Comparison of ENCODE assay signal across 25 cellular contexts in the genomic region with DNA sequence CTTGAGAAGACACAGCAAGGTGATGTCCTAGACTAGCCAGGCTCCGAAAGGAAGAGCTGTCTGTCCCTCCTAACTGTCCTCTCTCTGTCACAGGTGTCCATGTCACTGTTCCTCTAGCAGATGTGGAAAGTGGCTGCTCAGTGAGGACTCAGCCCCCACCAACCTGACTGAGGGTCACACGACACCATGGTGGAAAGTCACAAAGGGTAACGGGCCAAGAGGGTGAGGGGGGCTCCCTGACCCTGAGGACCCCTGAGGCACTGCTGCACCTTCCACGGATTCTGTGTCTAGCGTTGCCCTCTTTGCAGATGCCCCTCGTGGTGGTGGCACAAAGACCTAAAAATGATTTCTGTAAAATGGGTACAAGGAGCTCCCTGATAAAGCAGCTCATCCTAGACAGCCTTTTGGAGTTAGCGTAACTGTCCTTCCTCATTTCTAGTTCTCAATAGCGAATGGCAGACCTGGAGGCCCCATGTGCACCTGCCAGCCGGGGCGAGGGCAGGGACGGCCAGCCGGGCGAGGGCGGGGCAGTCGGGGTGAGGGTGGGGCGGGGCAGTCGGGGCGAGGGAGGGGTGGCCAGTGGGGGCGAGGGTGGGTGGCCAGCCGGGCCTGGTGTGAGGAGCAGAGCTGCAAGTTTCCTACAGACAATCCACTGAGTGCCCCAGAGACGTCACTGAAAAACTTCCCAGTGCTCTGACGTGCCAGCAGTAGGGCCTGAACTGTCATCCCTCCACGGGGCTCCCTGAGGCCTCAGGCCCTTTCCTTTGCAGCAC. TPM values are rescaled to one million over a fixed set of nuclear protein-coding genes. Genes with fewer than 3 reads are reported as not detected.
DNase-seq lines count a peak whose midpoint lies in the region; ATAC-seq and TF ChIP-seq lines count a peak whose summit lies in the region.
"Had no signal": no experiment of that assay in that cellular context is flagged by ENCODE, and none has a peak within 500 bp of the region (broad histone marks: within the 10 kb centered on the region; RNA-seq: fewer than 3 reads in every experiment).

No MANE protein-coding gene starts in this region.

- TF ChIP-seq POLR2A in ovary (IDR thresholded peaks at IDR 0.05): no peak

- intact Hi-C loops in ovary (cut with DNase I): loop anchor here in 1 of 4 donors (10.0 kb wide), 1 partner anchor 930 kb away; the partner anchor contains the start of gene CFAP410
- intact Hi-C loops in left colon (cut with DNase I, micrococcal nuclease): no loop called here

- H3K27ac Mint-ChIP-seq in activated CD8-positive, alpha-beta memory T cell treated with anti-CD3 and anti-CD28 coated beads, Interleukin-2, amount 10 ng/mL, durations not matched to agents 7 days and 5 days: no peak overlapping the region
- no peak overlapping the region for H3K27ac Mint-ChIP-seq in endodermal cell
- H3K27ac Mint-ChIP-seq: activated naive CD8-positive, alpha-beta T cell treated with anti-CD3 and anti-CD28 coated beads, Interleukin-2, amount 50 U/mL, for 24 hours had no signal

- H3K9me3 Mint-ChIP-seq in activated CD8-positive, alpha-beta memory T cell treated with anti-CD3 and anti-CD28 coated beads, Interleukin-2, amount 10 ng/mL, durations not matched to agents 7 days and 5 days (ENCODE audit: low read depth): peaks cover 3% of the 10 kb centered on the region
- H3K9me3 Mint-ChIP-seq in endodermal cell: peaks cover 14% of the 10 kb centered on the region
- H3K9me3 Mint-ChIP-seq: activated naive CD8-positive, alpha-beta T cell treated with anti-CD3 and anti-CD28 coated beads, Interleukin-2, amount 50 U/mL, for 24 hours; stimulated activated effector memory CD8-positive, alpha-beta T cell treated with anti-CD3 and anti-CD28 coated beads, Interleukin-12 subunit alpha, Interleukin-12 subunit beta, amount 100 ng/mL, for 72 hours had no signal

- CTCF ChIA-PET in activated CD8-positive, alpha-beta memory T cell treated with anti-CD3 and anti-CD28 coated beads, Interleukin-2, amount 10 ng/mL, durations not matched to agents 7 days and 5 days (lab: Charles Lee): no interaction called here

- peaks cover 29% of the 10 kb centered on the region for H3K36me3 ChIP-seq in H7 (replicated peaks; ENCODE audit: control insufficient read depth, insufficient read depth, low read length)
- H3K36me3 ChIP-seq in endodermal cell (ENCODE audit: control insufficient read depth, insufficient read depth, low read length): peaks cover 46% of the 10 kb centered on the region
- no peaks in the 10 kb centered on the region for H3K36me3 ChIP-seq in ovary

- H3K27ac ChIP-seq in endodermal cell (ENCODE audit: low read depth, low read length): no peak overlapping the region
- H3K27ac ChIP-seq in ovary: no peak overlapping the region
- H3K27ac ChIP-seq: A549; BLaER1 treated with 17β-estradiol and CSF1 and Interleukin-3, amounts not matched to agents 10 nM and 100 nM; coronary artery; GM23248; heart right ventricle; pancreas; thoracic aorta; VCaP had no signal

- no peak overlapping the region for H3K4me3 Mint-ChIP-seq in activated CD8-positive, alpha-beta memory T cell treated with anti-CD3 and anti-CD28 coated beads, Interleukin-2, amount 10 ng/mL, durations not matched to agents 7 days and 5 days
- H3K4me3 Mint-ChIP-seq in endodermal cell: no peak overlapping the region
- H3K4me3 Mint-ChIP-seq: activated CD8-positive, alpha-beta T cell treated with anti-CD3 and anti-CD28 coated beads, Interleukin-2, amount 10 ng/mL, durations not matched to agents 7 days and 5 days; activated naive CD8-positive, alpha-beta T cell treated with anti-CD3 and anti-CD28 coated beads, Interleukin-2, amount 50 U/mL, for 24 hours; brain; stimulated activated effector memory CD8-positive, alpha-beta T cell treated with anti-CD3 and anti-CD28 coated beads, Interleukin-12 subunit alpha, Interleukin-12 subunit beta, amount 100 ng/mL, for 72 hours; T-helper 17 cell had no signal

- no peak for TF ChIP-seq EP300 in ovary (IDR thresholded peaks at IDR 0.05)

- ATAC-seq in activated CD8-positive, alpha-beta memory T cell treated with anti-CD3 and anti-CD28 coated beads, Interleukin-2, amount 10 ng/mL, durations not matched to agents 7 days and 5 days: no peak
- no peak for ATAC-seq in GM19351 (IDR thresholded peaks at IDR 0.05; ENCODE audit: unreplicated experiment)
- ATAC-seq in left colon: no peak
- ATAC-seq: A549; activated CD8-positive, alpha-beta T cell treated with anti-CD3 and anti-CD28 coated beads, Interleukin-2, amount 10 ng/mL, durations not matched to agents 7 days and 5 days; activated naive CD8-positive, alpha-beta T cell treated with anti-CD3 and anti-CD28 coated beads, Interleukin-2, amount 50 U/mL, for 24 hours; pancreas; stimulated activated effector memory CD8-positive, alpha-beta T cell treated with anti-CD3 and anti-CD28 coated beads, Interleukin-12 subunit alpha, Interleukin-12 subunit beta, amount 100 ng/mL, for 72 hours; T-helper 17 cell had no signal

- H3K27me3 ChIP-seq in H7 (ENCODE audit: control insufficient read depth, insufficient read depth, low read length): no peaks in the 10 kb centered on the region
- H3K27me3 ChIP-seq in endodermal cell (ENCODE audit: control insufficient read depth, insufficient read depth, low read length, poor library complexity, severe bottlenecking): no peaks in the 10 kb centered on the region
- no peaks in the 10 kb centered on the region for H3K27me3 ChIP-seq in ovary
- H3K27me3 ChIP-seq: BLaER1 treated with 17β-estradiol and CSF1 and Interleukin-3, amounts not matched to agents 10 nM and 100 nM; heart right ventricle; pancreas had no signal

- 96 to 98% methylated on average over 11 to 20 of the region's 23 CpGs for WGBS in endodermal cell (ENCODE audit: insufficient coverage in 1 of 2, insufficient read length in 1 of 2), 2 experiments
- WGBS in ovary, 3 donors: 84 to 88% (median 85%) methylated on average over 23 of the region's 23 CpGs

- no peaks in the 10 kb centered on the region for H3K9me3 ChIP-seq in endodermal cell (ENCODE audit: control insufficient read depth, low read length)
- no peaks in the 10 kb centered on the region for H3K9me3 ChIP-seq in ovary
- H3K9me3 ChIP-seq: A549, heart right ventricle, pancreas, thoracic aorta had no signal

- H3K4me1 ChIP-seq in endodermal cell (ENCODE audit: control insufficient read depth, insufficient read depth, low read length): no peaks in the 10 kb centered on the region
- peaks cover 4% of the 10 kb centered on the region for H3K4me1 ChIP-seq in ovary (ENCODE audit: insufficient read depth)
- H3K4me1 ChIP-seq: A549, pancreas had no signal

- H3K9ac ChIP-seq in endodermal cell (ENCODE audit: extremely low read depth, low read length, poor library complexity, severe bottlenecking): no peak overlapping the region
- H3K9ac ChIP-seq: BLaER1 treated with 17β-estradiol and CSF1 and Interleukin-3, amounts not matched to agents 10 nM and 100 nM; GM23248 had no signal

- peaks cover 26% of the 10 kb centered on the region for H3K4me1 Mint-ChIP-seq in activated CD8-positive, alpha-beta memory T cell treated with anti-CD3 and anti-CD28 coated beads, Interleukin-2, amount 10 ng/mL, durations not matched to agents 7 days and 5 days
- no peaks in the 10 kb centered on the region for H3K4me1 Mint-ChIP-seq in endodermal cell

- peak; percentile 29 for DNase-seq in activated CD8-positive, alpha-beta memory T cell treated with anti-CD3 and anti-CD28 coated beads, Interleukin-2, amount 10 ng/mL, durations not matched to agents 7 days and 5 days
- DNase-seq in activated CD8-positive, alpha-beta memory T cell treated with anti-CD3 and anti-CD28 coated beads for 24 hours: no peak
- DNase-seq in H7 (peak; percentile 60), endodermal cell (peak; percentile 22), ovary (peak in 3 of 5 donors; percentile 10 to 23 (median 16)), left colon (no peak)
- no peak for DNase-seq in NK-92 treated with Interleukin-12 subunit alpha and Interleukin-12 subunit beta, amount 100 ng/mL, for 24 hours (lab: John Stamatoyannopoulos, UW)
- DNase-seq: activated CD8-positive, alpha-beta T cell treated with anti-CD3 and anti-CD28 coated beads, Interleukin-2, amount 10 ng/mL, durations not matched to agents 7 days and 5 days; activated naive CD8-positive, alpha-beta T cell treated with anti-CD3 and anti-CD28 coated beads, Interleukin-2, amount 50 U/mL, for 24 hours; GM23248; heart right ventricle; mammary epithelial cell; NCI-H187; NCI-H774; OCI-M1; T-helper 17 cell had no signal

- peaks cover 38% of the 10 kb centered on the region for H3K36me3 Mint-ChIP-seq in activated CD8-positive, alpha-beta memory T cell treated with anti-CD3 and anti-CD28 coated beads, Interleukin-2, amount 10 ng/mL, durations not matched to agents 7 days and 5 days
- peaks cover 64% of the 10 kb centered on the region for H3K36me3 Mint-ChIP-seq in endodermal cell (ENCODE audit: low read depth)

- H3K4me3 ChIP-seq in H7 (ENCODE audit: insufficient read depth, low read depth, low read length): no peak overlapping the region
- no peak overlapping the region for H3K4me3 ChIP-seq in endodermal cell (ENCODE audit: low read length)
- H3K4me3 ChIP-seq in ovary: no peak overlapping the region
- H3K4me3 ChIP-seq: A549; BLaER1 treated with 17β-estradiol and CSF1 and Interleukin-3, amounts not matched to agents 10 nM and 100 nM; coronary artery; GM23248; heart right ventricle; pancreas; thoracic aorta had no signal

- no peaks in the 10 kb centered on the region for H3K27me3 Mint-ChIP-seq in activated CD8-positive, alpha-beta memory T cell treated with anti-CD3 and anti-CD28 coated beads, Interleukin-2, amount 10 ng/mL, durations not matched to agents 7 days and 5 days
- no peaks in the 10 kb centered on the region for H3K27me3 Mint-ChIP-seq in endodermal cell (ENCODE audit: insufficient read depth)
- H3K27me3 Mint-ChIP-seq: activated naive CD8-positive, alpha-beta T cell treated with anti-CD3 and anti-CD28 coated beads, Interleukin-2, amount 50 U/mL, for 24 hours; brain; T-helper 17 cell had no signal

- no peak for TF ChIP-seq CTCF in endodermal cell (conservative IDR thresholded peaks at IDR 0.05)
- no peak for TF ChIP-seq CTCF in ovary (IDR thresholded peaks at IDR 0.05)

RNA-seq across cellular contexts. Expression of gene POFUT2, which starts 23.4 kb away (rescaled TPM):
- 10 to 100 TPM; 16.4 to 19.5 TPM for total RNA-seq in activated CD8-positive, alpha-beta memory T cell treated with anti-CD3 and anti-CD28 coated beads, Interleukin-2, amount 10 ng/mL, durations not matched to agents 7 days and 5 days
- 25.4 and 26.9 TPM in 2 replicates for total RNA-seq in H7 (2014; rRNA removed; shearing (Covaris generic))
- total RNA-seq in endodermal cell (10 to 100 TPM; 49.0 to 73.3 TPM), ovary (10 to 100 TPM; 26.2 to 48.2 (median 40.1) TPM), left colon (10 to 100 TPM; 21.7 to 26.1 TPM)
- 55.1 TPM for polyA plus RNA-seq in endodermal cell (2013, experiment 1 of 2)
- 46.9 TPM for polyA plus RNA-seq in endodermal cell (2013, experiment 2 of 2)
- polyA plus RNA-seq in ovary: 10 to 100 TPM; 25.7 to 52.9 TPM

Comparison
In these comparisons a context has a peak if more than half of its experiments do, and no peak if none do; other contexts are left out.
1. DNase-seq: peak in activated CD8-positive, alpha-beta memory T cell treated with anti-CD3 and anti-CD28 coated beads, Interleukin-2, amount 10 ng/mL, durations not matched to agents 7 days and 5 days (single experiment), H7 (single experiment), endodermal cell (single experiment) and ovary (3 of 5); none in activated CD8-positive, alpha-beta memory T cell treated with anti-CD3 and anti-CD28 coated beads for 24 hours (single experiment), left colon (0 of 2) and NK-92 treated with Interleukin-12 subunit alpha and Interleukin-12 subunit beta, amount 100 ng/mL, for 24 hours (single experiment).